In the genomic region with DNA sequence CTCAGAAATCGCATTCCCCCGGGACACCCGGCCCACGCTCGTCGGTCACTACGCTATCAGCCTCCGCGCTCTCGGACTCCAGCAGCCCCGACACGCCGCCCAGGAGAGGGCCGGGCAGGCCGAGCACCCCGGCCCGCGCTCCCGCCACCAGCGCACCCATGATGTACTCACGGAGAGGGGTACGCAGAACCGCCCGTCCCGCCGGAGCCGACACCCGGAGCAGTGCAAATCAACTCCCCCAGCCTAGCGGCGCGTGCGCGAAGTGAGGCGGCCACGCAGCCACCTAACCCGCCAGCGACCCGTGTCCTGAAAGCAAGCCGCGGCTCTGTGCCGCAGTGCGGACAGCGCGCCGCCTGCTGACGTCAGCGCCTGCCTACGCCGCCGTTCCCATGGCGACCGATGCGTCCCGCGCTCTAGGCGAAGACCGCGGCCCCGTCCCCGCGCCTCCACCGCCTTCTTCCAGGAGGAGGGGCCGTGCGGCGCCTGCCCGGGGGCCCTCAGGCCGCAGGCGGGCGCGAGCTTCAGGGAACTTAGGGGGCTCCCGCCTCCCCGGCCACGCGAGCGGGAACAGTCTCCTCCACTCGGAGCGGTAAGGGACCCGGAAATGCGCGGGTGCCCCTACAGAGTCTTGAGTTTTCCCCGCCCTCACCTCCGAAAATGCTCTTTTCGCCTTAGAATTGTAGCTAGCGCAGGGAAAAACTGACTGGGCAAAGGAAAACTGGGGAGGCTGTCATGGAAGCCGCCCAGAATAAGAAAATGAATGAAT, we compare ENCODE assay signal across 8 cellular contexts. TPM values are rescaled to one million over a fixed set of nuclear protein-coding genes. Genes with fewer than 3 reads are reported as not detected.
DNase-seq lines count a peak whose midpoint lies in the region; ATAC-seq and TF ChIP-seq lines count a peak whose summit lies in the region.

TSS of gene AHI1 (minus strand) at position 329 of the 766 bp plus-strand sequence. CDS start 5,503 bp downstream, outside the sequence.

- H3K27me3 Mint-ChIP-seq in CD4-positive, alpha-beta T cell = no peaks in the 10 kb centered on the region

- 0% methylated on average over 38 to 64 of the region's 85 CpGs for WGBS in lower leg skin, 2 donors

- no peak within 1 kb of the TSS for H3K4me3 Mint-ChIP-seq in CD4-positive, alpha-beta T cell

- peak; percentile 72 to 91 (median 84) for DNase-seq in CD4-positive, alpha-beta T cell
- peak; percentile 74 for DNase-seq in NCI-H748 treated with DMSO at 0.1 percent for 48 hours (lab: John Stamatoyannopoulos, UW)
- DNase-seq in activated CD4-positive, alpha-beta T cell treated with anti-CD3 and anti-CD28 coated beads, Interleukin-2, amount 50 U/mL, for 4 hours = peak; percentile 81 to 84
- peak; percentile 87 to 98 (median 94) for DNase-seq in dorsolateral prefrontal cortex
- peak; percentile 85 to 98 for DNase-seq in lower leg skin (ENCODE audit: low spot score in 2 of 2)
- DNase-seq in stimulated activated CD4-positive, alpha-beta T cell treated with anti-CD3 and anti-CD28 coated beads, Interleukin-4, amount 100 ng/mL, for 48 hours (ENCODE audit: low read depth in 2 of 2) = peak; percentile 89 to 90

- peak in 1 of 2 donors; percentile 8 for TF ChIP-seq POLR2A in lower leg skin (IDR thresholded peaks at IDR 0.05)

- CTCF ChIA-PET in CD4-positive, alpha-beta T cell (lab: Charles Lee) = interaction anchor here (0.5 to 1.4 kb wide), 4 partner anchors 419 to 792 kb away, joined by 3 to 5 read pairs (median 4); partner anchors contain the start of gene BCLAF1

- no peak within 1 kb of the TSS for H3K27ac Mint-ChIP-seq in CD4-positive, alpha-beta T cell

- POLR2A ChIA-PET in CD4-positive, alpha-beta T cell (lab: Charles Lee) = interaction anchor here (1.0 to 2.2 kb wide), 3 partner anchors 39 to 792 kb away, joined by 3 to 69 read pairs (median 6); partner anchors contain the start of gene BCLAF1

- H3K4me3 ChIP-seq in dorsolateral prefrontal cortex (peak within 1 kb of the TSS; percentile 69 to 97 (median 89)), lower leg skin (ENCODE audit: low read depth, poor library complexity, severe bottlenecking) (peak within 1 kb of the TSS; percentile 84)

- no peaks in the 10 kb centered on the region for H3K9me3 ChIP-seq in CD4-positive, alpha-beta T cell (ENCODE audit: control insufficient read depth, low read length)

- H3K9me3 Mint-ChIP-seq in CD4-positive, alpha-beta T cell = no peaks in the 10 kb centered on the region

- peaks cover 8% of the 10 kb centered on the region for H3K36me3 Mint-ChIP-seq in CD4-positive, alpha-beta T cell (ENCODE audit: low read depth)

- intact Hi-C loops in CD4-positive, alpha-beta T cell (cut with DNase I, micrococcal nuclease) = loop anchor here (2.0 to 10.0 kb wide), 3 partner anchors 790 to 1543 kb away; partner anchors contain the start of genes BCLAF1 (in 1 of the 2) and TBPL1 (in 1 of the 2)
- intact Hi-C loops in dorsolateral prefrontal cortex (cut with DNase I) = loop anchor here in 1 of 2 donors (5.0 kb wide), 2 partner anchors 440 to 795 kb away; no protein-coding TSS in a partner anchor
- intact Hi-C loops in lower leg skin (cut with DNase I; ENCODE audit: low total_unique reads) = no loop called here

- TF ChIP-seq CTCF in CD4-positive, alpha-beta T cell (IDR thresholded peaks at IDR 0.05) = no peak
- TF ChIP-seq CTCF in dorsolateral prefrontal cortex (IDR thresholded peaks at IDR 0.05 in 54 of 56, conservative IDR thresholded peaks at IDR 0.05 in 2 of 56; ENCODE audit: low read depth in 1 of 56, partially characterized antibody in 56 of 56) (peak in 36 of 56 donors; percentile 2 to 64 (median 34)), lower leg skin (IDR thresholded peaks at IDR 0.05) (peak in 1 of 3 donors; percentile 64)

- H3K4me1 Mint-ChIP-seq in CD4-positive, alpha-beta T cell (ENCODE audit: low read depth) = peaks cover 12% of the 10 kb centered on the region

- ATAC-seq in CD4-positive, alpha-beta T cell (ENCODE audit: poor library complexity) = peak; percentile 71
- ATAC-seq in GM19372 (IDR thresholded peaks at IDR 0.05; ENCODE audit: low read depth, unreplicated experiment) (peak; percentile 87), HG03520 (IDR thresholded peaks at IDR 0.05; ENCODE audit: unreplicated experiment) (peak; percentile 90)

- no peaks in the 10 kb centered on the region for H3K27me3 ChIP-seq in CD4-positive, alpha-beta T cell (ENCODE audit: control insufficient read depth, insufficient read depth, low read length)
- H3K27me3 ChIP-seq in dorsolateral prefrontal cortex = no peaks in the 10 kb centered on the region

- peak within 1 kb of the TSS; percentile 79 for H3K27ac ChIP-seq in CD4-positive, alpha-beta T cell (ENCODE audit: low read depth, low read length)
- peak within 1 kb of the TSS; percentile 71 to 100 (median 96) for H3K27ac ChIP-seq in dorsolateral prefrontal cortex

RNA-seq across cellular contexts. Expression of gene AHI1, which starts in this region (rescaled TPM):
- 10 to 100 TPM; 21.1 to 27.5 TPM for total RNA-seq in CD4-positive, alpha-beta T cell
- 100 to 1,000 TPM in 109 of 120 experiments, 10 to 100 TPM in 11; 83.5 to 252 (median 142) TPM for total RNA-seq in dorsolateral prefrontal cortex
- 10 to 100 TPM in 3 of 4 donors, 1 to 10 TPM in 1; 9.2 to 16.5 (median 11.7) TPM for total RNA-seq in lower leg skin

Comparison
In these comparisons a context has a peak if more than half of its experiments do, and no peak if none do; other contexts are left out.
1. Peak in every context shown above with its lines: DNase-seq, ATAC-seq, H3K4me3 ChIP-seq and H3K27ac ChIP-seq.